1 cellular context compared by ENCODE assay signal in the genomic region with DNA sequence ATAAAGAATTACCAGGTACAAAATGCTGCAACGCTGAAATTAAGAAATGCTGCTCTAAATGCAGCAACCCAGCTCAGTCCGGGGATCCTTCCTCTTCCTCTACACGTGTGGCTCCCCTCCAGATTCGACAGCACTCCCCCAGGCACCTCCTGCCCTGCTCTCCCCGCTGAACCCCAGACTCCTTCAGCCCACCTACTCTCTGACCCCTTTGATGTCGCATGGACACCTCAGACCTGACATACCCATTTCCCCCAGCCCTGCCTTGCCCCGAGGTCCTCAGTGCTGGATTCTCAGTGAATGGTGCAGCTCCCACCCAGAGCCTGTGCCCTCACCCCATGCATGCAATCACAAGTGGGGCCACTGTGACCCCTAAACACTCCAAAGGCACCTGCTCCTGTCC.
TF ChIP-seq lines count a peak whose summit lies in the region.

No MANE protein-coding gene starts in this region.

TF ChIP-seq in H1, 55 proteins besides CTCF, POLR2A, EP300 and RAD21:
- TF ChIP-seq RNF2 (IDR thresholded peaks at IDR 0.05; ENCODE audit: borderline replicate concordance, low read depth, low read length, missing control alignments, poor library complexity, severe bottlenecking), result no peak
